9 cellular contexts compared by ENCODE assay signal in genomic region chr1:203322480-203323179, GRCh38. TPM values are rescaled to one million over a fixed set of nuclear protein-coding genes. Genes with fewer than 3 reads are reported as not detected.
DNase-seq lines count a peak whose midpoint lies in the region; ATAC-seq and TF ChIP-seq lines count a peak whose summit lies in the region.
"Had no signal": no experiment of that assay in that cellular context is flagged by ENCODE, and none has a peak within 500 bp of the region (broad histone marks: within the 10 kb centered on the region; RNA-seq: fewer than 3 reads in every experiment).

No MANE protein-coding gene starts in this region.

- ATAC-seq in activated naive CD4-positive, alpha-beta T cell treated with anti-CD3 and anti-CD28 coated beads, Interleukin-2, amount 50 U/mL, for 72 hours: no peak
- no peak for ATAC-seq in activated naive CD8-positive, alpha-beta T cell treated with anti-CD3 and anti-CD28 coated beads, Interleukin-2, amount 10 ng/mL, durations not matched to agents 7 days and 5 days (ENCODE audit: low read depth)

- H3K4me3 Mint-ChIP-seq in activated naive CD4-positive, alpha-beta T cell treated with anti-CD3 and anti-CD28 coated beads, Interleukin-2, amount 10 ng/mL, durations not matched to agents 7 days and 5 days: no peak overlapping the region
- no peak overlapping the region for H3K4me3 Mint-ChIP-seq in activated naive CD8-positive, alpha-beta T cell treated with anti-CD3 and anti-CD28 coated beads, Interleukin-2, amount 10 ng/mL, durations not matched to agents 7 days and 5 days
- H3K4me3 Mint-ChIP-seq in type B pancreatic cell: peak overlapping the region; percentile 3

- DNase-seq in activated naive CD4-positive, alpha-beta T cell treated with anti-CD3 and anti-CD28 coated beads, Interleukin-2, amount 10 ng/mL, durations not matched to agents 7 days and 5 days: no peak
- no peak for DNase-seq in activated naive CD4-positive, alpha-beta T cell treated with anti-CD3 and anti-CD28 coated beads, Interleukin-2, amount 50 U/mL, for 72 hours (ENCODE audit: low spot score in 2 of 2)
- DNase-seq in activated naive CD8-positive, alpha-beta T cell treated with anti-CD3 and anti-CD28 coated beads, Interleukin-2, amount 10 ng/mL, durations not matched to agents 7 days and 5 days: no peak
- DNase-seq in medulla oblongata (ENCODE audit: extremely low spot score) (peak; percentile 38), type B pancreatic cell (ENCODE audit: extremely low spot score, unreplicated experiment) (no peak), dedifferentiated amniotic fluid mesenchymal stem cell (ENCODE audit: extremely low spot score) (no peak), A172 (ENCODE audit: low spot score) (no peak)
- DNase-seq in stimulated activated CD4-positive, alpha-beta T cell treated with anti-CD3 and anti-CD28 coated beads, Interleukin-1b, Interleukin-23, amount 100 ng/mL, for 48 hours: no peak

- CTCF ChIA-PET in activated naive CD4-positive, alpha-beta T cell treated with anti-CD3 and anti-CD28 coated beads, Interleukin-2, amount 10 ng/mL, durations not matched to agents 7 days and 5 days (lab: Charles Lee): interaction anchor here (5.8 to 9.9 kb wide), 3 partner anchors 13 to 50 kb away, joined by 63 to 189 read pairs (median 138); partner anchors contain the start of gene BTG2

- peaks cover 4% of the 10 kb centered on the region for H3K27me3 Mint-ChIP-seq in activated naive CD4-positive, alpha-beta T cell treated with anti-CD3 and anti-CD28 coated beads, Interleukin-2, amount 10 ng/mL, durations not matched to agents 7 days and 5 days
- H3K27me3 Mint-ChIP-seq in activated naive CD8-positive, alpha-beta T cell treated with anti-CD3 and anti-CD28 coated beads, Interleukin-2, amount 10 ng/mL, durations not matched to agents 7 days and 5 days: peaks cover 4% of the 10 kb centered on the region
- H3K27me3 Mint-ChIP-seq in type B pancreatic cell: peaks cover 3% of the 10 kb centered on the region

- no peak for TF ChIP-seq CTCF in type B pancreatic cell (conservative IDR thresholded peaks at IDR 0.05)

- H3K36me3 Mint-ChIP-seq in activated naive CD4-positive, alpha-beta T cell treated with anti-CD3 and anti-CD28 coated beads, Interleukin-2, amount 10 ng/mL, durations not matched to agents 7 days and 5 days: peaks cover 1% of the 10 kb centered on the region
- no peaks in the 10 kb centered on the region for H3K36me3 Mint-ChIP-seq in activated naive CD4-positive, alpha-beta T cell treated with anti-CD3 and anti-CD28 coated beads, Interleukin-2, amount 50 U/mL, for 72 hours
- H3K36me3 Mint-ChIP-seq in activated naive CD8-positive, alpha-beta T cell treated with anti-CD3 and anti-CD28 coated beads, Interleukin-2, amount 10 ng/mL, durations not matched to agents 7 days and 5 days: no peaks in the 10 kb centered on the region
- H3K36me3 Mint-ChIP-seq in type B pancreatic cell: no peaks in the 10 kb centered on the region

- peak overlapping the region; percentile 98 for H3K27ac Mint-ChIP-seq in activated naive CD4-positive, alpha-beta T cell treated with anti-CD3 and anti-CD28 coated beads, Interleukin-2, amount 10 ng/mL, durations not matched to agents 7 days and 5 days
- H3K27ac Mint-ChIP-seq in activated naive CD4-positive, alpha-beta T cell treated with anti-CD3 and anti-CD28 coated beads, Interleukin-2, amount 50 U/mL, for 72 hours: peak overlapping the region in 1 of 2 donors; percentile 57
- H3K27ac Mint-ChIP-seq in activated naive CD8-positive, alpha-beta T cell treated with anti-CD3 and anti-CD28 coated beads, Interleukin-2, amount 10 ng/mL, durations not matched to agents 7 days and 5 days: peak overlapping the region; percentile 82
- H3K27ac Mint-ChIP-seq in type B pancreatic cell: no peak overlapping the region

- no peaks in the 10 kb centered on the region for H3K9me3 Mint-ChIP-seq in activated naive CD4-positive, alpha-beta T cell treated with anti-CD3 and anti-CD28 coated beads, Interleukin-2, amount 10 ng/mL, durations not matched to agents 7 days and 5 days
- no peaks in the 10 kb centered on the region for H3K9me3 Mint-ChIP-seq in activated naive CD4-positive, alpha-beta T cell treated with anti-CD3 and anti-CD28 coated beads, Interleukin-2, amount 50 U/mL, for 72 hours
- H3K9me3 Mint-ChIP-seq in activated naive CD8-positive, alpha-beta T cell treated with anti-CD3 and anti-CD28 coated beads, Interleukin-2, amount 10 ng/mL, durations not matched to agents 7 days and 5 days: no peaks in the 10 kb centered on the region
- H3K9me3 Mint-ChIP-seq in type B pancreatic cell: no peaks in the 10 kb centered on the region

- peaks cover 87% of the 10 kb centered on the region for H3K4me1 Mint-ChIP-seq in activated naive CD4-positive, alpha-beta T cell treated with anti-CD3 and anti-CD28 coated beads, Interleukin-2, amount 10 ng/mL, durations not matched to agents 7 days and 5 days
- peaks cover 69% of the 10 kb centered on the region for H3K4me1 Mint-ChIP-seq in activated naive CD8-positive, alpha-beta T cell treated with anti-CD3 and anti-CD28 coated beads, Interleukin-2, amount 10 ng/mL, durations not matched to agents 7 days and 5 days
- peaks cover 55% of the 10 kb centered on the region for H3K4me1 Mint-ChIP-seq in type B pancreatic cell (ENCODE audit: unreplicated experiment)

- POLR2A ChIA-PET in activated naive CD8-positive, alpha-beta T cell treated with anti-CD3 and anti-CD28 coated beads, Interleukin-2, amount 10 ng/mL, durations not matched to agents 7 days and 5 days (lab: Charles Lee): interaction anchor here (1.0 to 10.1 kb wide), 4 partner anchors 13 to 50 kb away, joined by 3 to 309 read pairs (median 104); partner anchors contain the start of gene BTG2

RNA-seq across cellular contexts. Expression of gene BTG2, which starts 17.3 kb away (rescaled TPM):
- total RNA-seq in activated naive CD4-positive, alpha-beta T cell treated with anti-CD3 and anti-CD28 coated beads, Interleukin-2, amount 50 U/mL, for 72 hours: 100 to 1,000 TPM in 1 of 2 donors, 10 to 100 TPM in 1; 87.2 to 185 TPM
- total RNA-seq in activated naive CD8-positive, alpha-beta T cell treated with anti-CD3 and anti-CD28 coated beads, Interleukin-2, amount 10 ng/mL, durations not matched to agents 7 days and 5 days: 10 to 100 TPM; 90.3 to 99.8 TPM
- total RNA-seq in type B pancreatic cell (ENCODE audit: low replicate concordance): 49.8 and 147 TPM in 2 replicates
- total RNA-seq in A172 (2014; rRNA removed; shearing (Covaris generic)): 11.3 and 13.2 TPM in 2 replicates

RNA-seq across cellular contexts. Expression of gene FMOD, which starts 28.3 kb away (rescaled TPM):
- 1 to 10 TPM in 1 of 2 donors, under 1 TPM in 1; 0.68 to 1.4 TPM for total RNA-seq in activated naive CD4-positive, alpha-beta T cell treated with anti-CD3 and anti-CD28 coated beads, Interleukin-2, amount 50 U/mL, for 72 hours
- total RNA-seq in activated naive CD8-positive, alpha-beta T cell treated with anti-CD3 and anti-CD28 coated beads, Interleukin-2, amount 10 ng/mL, durations not matched to agents 7 days and 5 days: not detected
- 3.9 and 8.3 TPM in 2 replicates for total RNA-seq in type B pancreatic cell (ENCODE audit: low replicate concordance)
- not detected in 2 replicates for total RNA-seq in A172 (2014; rRNA removed; shearing (Covaris generic))
- total RNA-seq: HT1080 had no signal
